Comparison of ENCODE assay signal across 15 cellular contexts in the genomic region with DNA sequence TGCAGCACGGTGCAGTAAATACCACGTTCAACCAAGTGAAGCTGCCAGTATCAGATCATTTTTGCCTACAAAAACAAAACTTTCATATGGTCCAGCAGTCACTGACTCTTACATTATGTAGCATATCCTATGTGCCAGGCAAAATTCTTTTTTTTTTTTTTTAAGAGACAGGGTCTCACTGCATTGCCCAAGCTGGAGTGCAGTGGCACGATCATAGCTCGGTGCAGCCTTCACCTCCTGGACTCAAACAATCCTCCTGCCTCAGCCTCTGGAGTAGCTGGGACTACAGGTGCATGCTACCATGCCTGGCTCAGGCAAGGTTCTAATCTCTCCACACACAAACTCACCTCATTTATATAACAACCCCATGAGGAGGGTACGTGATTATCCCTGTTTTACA.
DNase-seq lines count a peak whose midpoint lies in the region; ATAC-seq, FAIRE-seq and TF ChIP-seq lines count a peak whose summit lies in the region.
"Had no signal": no experiment of that assay in that cellular context is flagged by ENCODE, and none has a peak within 500 bp of the region (broad histone marks: within the 10 kb centered on the region; RNA-seq: fewer than 3 reads in every experiment).

No MANE protein-coding gene starts in this region.

- H3K4ac ChIP-seq in H1 (replicated peaks; ENCODE audit: insufficient read length, low read depth, low read length) = peak overlapping the region; percentile 99

- H3K9me3 Mint-ChIP-seq in nephron (no peaks in the 10 kb centered on the region), type B pancreatic cell (no peaks in the 10 kb centered on the region)

- TF ChIP-seq CTCF in right atrium auricular region (IDR thresholded peaks at IDR 0.05) (no peak), H1 (IDR thresholded peaks at IDR 0.05; ENCODE audit: control extremely low read depth in 1 of 3, insufficient read depth in 1 of 3, low read depth in 1 of 3, low read length in 3 of 3) (no peak), nephron (IDR thresholded peaks at IDR 0.05; ENCODE audit: unreplicated experiment in 3 of 3) (no peak), type B pancreatic cell (conservative IDR thresholded peaks at IDR 0.05) (no peak)

- H4K8ac ChIP-seq in H1 (ENCODE audit: extremely low read depth, insufficient read depth, low read length) = no peak overlapping the region; the same call in 1 of the 2 replicates

- TF ChIP-seq POLR2A in H1 (IDR thresholded peaks at IDR 0.05; ENCODE audit: control extremely low read depth in 1 of 2, low read depth in 2 of 2, low read length in 2 of 2) = no peak

- H3K9ac ChIP-seq in H1 (replicated peaks in 1 of 4; ENCODE audit: extremely low read depth in 1 of 4, low read depth in 3 of 4, low read length in 3 of 4) = no peak overlapping the region
- H3K9ac ChIP-seq: KMS-11 had no signal

- no peak overlapping the region for H2AFZ ChIP-seq in H1 (ENCODE audit: low read length)

- H2BK5ac ChIP-seq in H1 (ENCODE audit: low read depth, low read length) = peak overlapping the region; percentile 98

- FAIRE-seq in H1 (lab: Jason Lieb, UNC) = no peak
- FAIRE-seq: A549, GM12878, GM18507 had no signal

- H3K27me3 Mint-ChIP-seq in nephron (ENCODE audit: low read depth) (peaks cover 12% of the 10 kb centered on the region), type B pancreatic cell (no peaks in the 10 kb centered on the region)

- H2BK120ac ChIP-seq in H1 (replicated peaks; ENCODE audit: low read depth, low read length) = peak overlapping the region; percentile 94

- peak overlapping the region; percentile 58 to 84 (median 74) for H3K27ac Mint-ChIP-seq in nephron
- peak overlapping the region; percentile 92 for H3K27ac Mint-ChIP-seq in type B pancreatic cell

- no peaks in the 10 kb centered on the region for H3K23me2 ChIP-seq in H1 (ENCODE audit: low read depth, low read length)

- H3K27me3 ChIP-seq in right atrium auricular region (no peaks in the 10 kb centered on the region), H1 (replicated peaks in 1 of 4; ENCODE audit: control insufficient read depth in 3 of 4, extremely low read depth in 1 of 4, insufficient read depth in 3 of 4, low read length in 3 of 4) (no peaks in the 10 kb centered on the region)

- intact Hi-C loops in Right ventricle myocardium superior (cut with DNase I) = no loop called here

- H2AK5ac ChIP-seq in H1 (ENCODE audit: low read depth, low read length) = peak overlapping the region; percentile 98

- H3K4me1 ChIP-seq in right atrium auricular region (peaks cover 0 to 4% of the 10 kb centered on the region in 2 donors), H1 (replicated peaks in 1 of 4; ENCODE audit: control insufficient read depth in 3 of 4, insufficient read depth in 4 of 4, low read length in 3 of 4) (peaks cover 0 to 16% (median 8%) of the 10 kb centered on the region in 4 experiments; a peak in 5 of 7 replicates)
- H3K4me1 ChIP-seq: A549 had no signal

- peaks cover 9% of the 10 kb centered on the region for H3K4me1 Mint-ChIP-seq in nephron
- H3K4me1 Mint-ChIP-seq in type B pancreatic cell (ENCODE audit: unreplicated experiment) = peaks cover 17% of the 10 kb centered on the region

- H3K56ac ChIP-seq in H1 (replicated peaks; ENCODE audit: insufficient read length, low read depth, low read length) = no peak overlapping the region

- no peaks in the 10 kb centered on the region for H4K20me1 ChIP-seq in H1 (replicated peaks in 1 of 2; ENCODE audit: control insufficient read depth in 1 of 2, insufficient read depth in 2 of 2, low read length in 2 of 2)

- no peaks in the 10 kb centered on the region for H3K79me1 ChIP-seq in H1 (ENCODE audit: low read depth, low read length)

- H2BK20ac ChIP-seq in H1 (ENCODE audit: low read length) = peak overlapping the region; percentile 100

- POLR2A ChIA-PET in H1 (lab: Charles Lee; ENCODE audit: partially characterized antibody) = interaction anchor here (0.8 to 1.5 kb wide), 4 partner anchors 173 to 218 kb away, joined by 3 to 4 read pairs (median 3); no protein-coding TSS in a partner anchor

- peak overlapping the region; percentile 98 for H3K18ac ChIP-seq in H1 (ENCODE audit: extremely low read depth, low read length)

- H4K91ac ChIP-seq in H1 (replicated peaks; ENCODE audit: insufficient read length, low read length) = peak overlapping the region; percentile 99

- peak overlapping the region; percentile 79 for H4K5ac ChIP-seq in H1 (ENCODE audit: insufficient read length, low read depth, low read length)

- WGBS in H1 (ENCODE audit: extremely low coverage in 1 of 2, insufficient coverage in 1 of 2, insufficient read length in 1 of 2, insufficient replicate concordance in 2 of 2, low coverage in 1 of 2, low lambda C conversion rate in 2 of 2, missing lambda C conversion rate in 1 of 2), 2 experiments = 88% methylated on average over 5 of the region's 5 CpGs; no CpG with 5 or more reads in 1 of the 2 experiments

- H3K36me3 ChIP-seq in right atrium auricular region (no peaks in the 10 kb centered on the region), H1 (ENCODE audit: control insufficient read depth in 2 of 4, insufficient read depth in 4 of 4, low read length in 3 of 4) (no peaks in the 10 kb centered on the region)

- H3K23ac ChIP-seq in H1 (ENCODE audit: insufficient read length) = no peak overlapping the region

- H3K4me2 ChIP-seq in H1 (ENCODE audit: insufficient read depth in 1 of 2, low read depth in 2 of 2, low read length in 2 of 2) = no peak overlapping the region
- H3K4me2 ChIP-seq: A549, KMS-11 had no signal

- TF ChIP-seq RAD21 in H1 (IDR thresholded peaks at IDR 0.05 in 1 of 2, conservative IDR thresholded peaks at IDR 0.05 in 1 of 2; ENCODE audit: low read depth in 2 of 2, low read length in 2 of 2) = no peak

- TF ChIP-seq EP300 in H1 (IDR thresholded peaks at IDR 0.05; ENCODE audit: borderline replicate concordance in 1 of 2, low read depth in 2 of 2, low read length in 2 of 2) = no peak

- no peak overlapping the region for H2BK15ac ChIP-seq in H1 (ENCODE audit: low read length)

- CTCF ChIA-PET in H1 (lab: Charles Lee; ENCODE audit: partially characterized antibody) = no interaction called here

- H3K27ac ChIP-seq in right atrium auricular region (peak overlapping the region; percentile 50 to 69), H1 (ENCODE audit: low read depth, low read length) (peak overlapping the region; percentile 67; the same call in 1 of the 2 replicates)
- H3K27ac ChIP-seq: A549, KMS-11 had no signal

- DNase-seq in right atrium auricular region (ENCODE audit: low spot score) = no peak
- no peak for DNase-seq in Right ventricle myocardium superior
- no peak for DNase-seq in H1 (ENCODE audit: low read depth in 1 of 2, low spot score in 2 of 2)
- DNase-seq in type B pancreatic cell (ENCODE audit: extremely low spot score, unreplicated experiment) = no peak
- no peak for DNase-seq in HT-29 (ENCODE audit: low spot score)
- DNase-seq in midbrain (lab: John Stamatoyannopoulos, UW) = no peak
- DNase-seq: HCEC 1CT, NCI-H446 treated with DMSO at 0.1 percent for 48 hours had no signal

- peak overlapping the region; percentile 100 for H2BK12ac ChIP-seq in H1 (ENCODE audit: low read depth, low read length)

- no peak overlapping the region for H3K14ac ChIP-seq in H1 (ENCODE audit: insufficient read length)

- peak overlapping the region in 1 of 3 experiments; percentile 10 for H3K4me3 Mint-ChIP-seq in nephron
- H3K4me3 Mint-ChIP-seq in type B pancreatic cell = peak overlapping the region; percentile 69
- H3K4me3 Mint-ChIP-seq: CD14-positive monocyte had no signal

- H3K36me3 Mint-ChIP-seq in nephron (ENCODE audit: low read depth) = no peaks in the 10 kb centered on the region
- H3K36me3 Mint-ChIP-seq in type B pancreatic cell = no peaks in the 10 kb centered on the region
- H3K36me3 Mint-ChIP-seq: CD14-positive monocyte had no signal

- H3K4me3 ChIP-seq in right atrium auricular region (no peak overlapping the region), H1 (ENCODE audit: extremely low read depth in 1 of 4, insufficient read depth in 2 of 4, low read depth in 3 of 4, low read length in 4 of 4) (no peak overlapping the region)
- H3K4me3 ChIP-seq: A549, GM12878 had no signal

- H3K79me2 ChIP-seq in H1 (ENCODE audit: control insufficient read depth in 1 of 2, insufficient read depth in 2 of 2, low read length in 2 of 2) = peaks cover 0 to 4% of the 10 kb centered on the region in 2 experiments; a peak in 1 of 4 replicates

- ATAC-seq in Right ventricle myocardium superior (ENCODE audit: poor library complexity) (no peak), GM19397 (IDR thresholded peaks at IDR 0.05; ENCODE audit: unreplicated experiment) (no peak)
- ATAC-seq: A549, GM12878 had no signal

- H3K9me3 ChIP-seq in right atrium auricular region (no peaks in the 10 kb centered on the region), H1 (ENCODE audit: insufficient read depth in 2 of 2, low read depth in 1 of 2, low read length in 1 of 2) (no peaks in the 10 kb centered on the region)
- H3K9me3 ChIP-seq: A549 had no signal

TF ChIP-seq in H1, 55 proteins besides CTCF, POLR2A, EP300 and RAD21 (continues in another document):
- TF ChIP-seq RNF2 (IDR thresholded peaks at IDR 0.05; ENCODE audit: borderline replicate concordance, low read depth, low read length, missing control alignments, poor library complexity, severe bottlenecking) (no peak), KDM1A (IDR thresholded peaks at IDR 0.05; ENCODE audit: borderline replicate concordance, low read length) (peak; percentile 46; the same call in 1 of the 2 replicates)
